ENCODE assay signal across 1 cellular context in genomic region chr6:24861934-24862333, GRCh38.
TF ChIP-seq lines count a peak whose summit lies in the region.

No MANE protein-coding gene starts in this region.

TF ChIP-seq in SK-N-SH, 30 proteins besides CTCF, POLR2A, EP300 and RAD21 (continued from another document):
- no peak for TF ChIP-seq ZBTB33 (IDR thresholded peaks at IDR 0.05; ENCODE audit: borderline replicate concordance, low read depth)
